Comparison of ENCODE assay signal across 15 cellular contexts in genomic region chr7:155229548-155230168, GRCh38.
DNase-seq lines count a peak whose midpoint lies in the region; ATAC-seq and TF ChIP-seq lines count a peak whose summit lies in the region.
"Had no signal": no experiment of that assay in that cellular context is flagged by ENCODE, and none has a peak within 500 bp of the region (broad histone marks: within the 10 kb centered on the region; RNA-seq: fewer than 3 reads in every experiment).

No MANE protein-coding gene starts in this region.

- H3K9ac ChIP-seq in HCT116 (ENCODE audit: low read length), result no peak overlapping the region
- no peak overlapping the region for H3K9ac ChIP-seq in fibroblast of lung (ENCODE audit: insufficient read depth, low read length)

- no peak for TF ChIP-seq CTCF in HCT116 (IDR thresholded peaks at IDR 0.05 in 2 of 3, conservative IDR thresholded peaks at IDR 0.05 in 1 of 3; ENCODE audit: borderline replicate concordance in 1 of 3, insufficient read depth in 1 of 3, low read depth in 2 of 3, low read length in 2 of 3)
- TF ChIP-seq CTCF in fibroblast of lung (conservative IDR thresholded peaks at IDR 0.05 in 1 of 2, IDR thresholded peaks at IDR 0.05 in 1 of 2; ENCODE audit: low read depth in 1 of 2, low read length in 2 of 2), result no peak
- TF ChIP-seq CTCF in sigmoid colon (IDR thresholded peaks at IDR 0.05), result no peak

- BruUV-seq in HCT116 (replicated peaks; lab: Mats Ljungman, UMichigan), result TSS peak; percentile 64

- H3K27ac ChIP-seq in HCT116 (ENCODE audit: low read depth, low read length) (no peak overlapping the region), SJCRH30 (peak overlapping the region; percentile 79), fibroblast of lung (ENCODE audit: insufficient read depth, low read length) (peak overlapping the region; percentile 67), sigmoid colon (no peak overlapping the region)
- H3K27ac ChIP-seq: prostate gland, thyroid gland had no signal

- intact Hi-C loops in HCT116 (cut with micrococcal nuclease), result loop anchor here (1.0 kb wide), 1 partner anchor 20 kb away; no protein-coding TSS in a partner anchor
- intact Hi-C loops in sigmoid colon (cut with DNase I), result no loop called here

- RAD21 ChIA-PET in HCT116 (lab: Charles Lee; ENCODE audit: low non-redundant PET in 1 of 2, low total read pairs in 2 of 2, uncharacterized antibody in 2 of 2, unreplicated experiment in 2 of 2), result no interaction called here

- no peaks in the 10 kb centered on the region for H3K27me3 ChIP-seq in HCT116 (ENCODE audit: insufficient read depth, low read length)
- no peaks in the 10 kb centered on the region for H3K27me3 ChIP-seq in SJCRH30
- no peaks in the 10 kb centered on the region for H3K27me3 ChIP-seq in fibroblast of lung (ENCODE audit: control insufficient read depth, insufficient read depth, low read length)
- H3K27me3 ChIP-seq in sigmoid colon, result no peaks in the 10 kb centered on the region
- H3K27me3 ChIP-seq: thyroid gland had no signal

- no peak overlapping the region for H2AFZ ChIP-seq in HCT116 (ENCODE audit: low read depth, low read length, poor library complexity, severe bottlenecking)
- H2AFZ ChIP-seq in fibroblast of lung (ENCODE audit: low read length), result no peak overlapping the region

- H3K36me3 ChIP-seq in HCT116 (ENCODE audit: control insufficient read depth in 1 of 2, insufficient read depth in 2 of 2, low read length in 2 of 2) (no peaks in the 10 kb centered on the region), SJCRH30 (no peaks in the 10 kb centered on the region), fibroblast of lung (ENCODE audit: control insufficient read depth, insufficient read depth, low read length) (no peaks in the 10 kb centered on the region), sigmoid colon (no peaks in the 10 kb centered on the region)
- H3K36me3 ChIP-seq: prostate gland, thyroid gland had no signal

- H3K9me2 ChIP-seq in HCT116 (ENCODE audit: insufficient read depth), result no peaks in the 10 kb centered on the region

- H3K4me3 ChIP-seq in HCT116 (replicated peaks in 1 of 2; ENCODE audit: low read depth in 1 of 2, low read length in 2 of 2), result 0 out of 4 replicates have a peak overlapping the region, but pooled peaks of 1 of the 2 experiments have one; percentile 18
- H3K4me3 ChIP-seq in SJCRH30, result peak overlapping the region; percentile 7; the same call in 1 of the 2 replicates
- H3K4me3 ChIP-seq in fibroblast of lung (replicated peaks in 1 of 4; ENCODE audit: control extremely low read depth in 1 of 4, insufficient read depth in 1 of 4, low read depth in 3 of 4, low read length in 4 of 4), result no peak overlapping the region
- no peak overlapping the region for H3K4me3 ChIP-seq in sigmoid colon
- H3K4me3 ChIP-seq: GM12878, prostate gland, thyroid gland had no signal

- no peak for TF ChIP-seq RAD21 in HCT116 (IDR thresholded peaks at IDR 0.05; ENCODE audit: low read depth)

- no peak for TF ChIP-seq EP300 in sigmoid colon (IDR thresholded peaks at IDR 0.05)

- TF ChIP-seq POLR2A in HCT116 (IDR thresholded peaks at IDR 0.05; ENCODE audit: borderline replicate concordance, extremely low read depth, insufficient read depth, insufficient read length) (no peak), sigmoid colon (IDR thresholded peaks at IDR 0.05) (no peak)

- DNase-seq in HCT116 (ENCODE audit: low read depth, low spot score) (no peak), SJCRH30 (no peak), fibroblast of lung (ENCODE audit: low read depth in 2 of 2) (peak in 1 of 2 donors; percentile 56), sigmoid colon (peak; percentile 37), T-helper 1 cell (no peak), SIG-M5 (lab: John Stamatoyannopoulos, UW) (no peak), C1 segment of cervical spinal cord (lab: John Stamatoyannopoulos, UW) (no peak)
- DNase-seq: activated CD8-positive, alpha-beta memory T cell treated with anti-CD3 and anti-CD28 coated beads, Interleukin-2, amount 50 U/mL, for 4 hours; activated naive CD4-positive, alpha-beta T cell treated with anti-CD3 and anti-CD28 coated beads for 36 hours; effector memory CD8-positive, alpha-beta T cell; thyroid gland had no signal

- WGBS in sigmoid colon, 2 donors, result 89 to 90% methylated on average over 14 of the region's 14 CpGs

- H3K4me1 ChIP-seq in HCT116 (ENCODE audit: control insufficient read depth in 1 of 2, insufficient read depth in 2 of 2, low read length in 2 of 2) (peaks cover 7 to 26% of the 10 kb centered on the region in 2 experiments; a peak in 3 of 4 replicates), SJCRH30 (peaks cover 33% of the 10 kb centered on the region), fibroblast of lung (ENCODE audit: control insufficient read depth, extremely low read depth, insufficient read depth, low read length) (peaks cover 8% of the 10 kb centered on the region), sigmoid colon (no peaks in the 10 kb centered on the region)

- ATAC-seq in HCT116 (no peak), HG02885 (IDR thresholded peaks at IDR 0.05; ENCODE audit: poor library complexity, unreplicated experiment) (no peak)
- ATAC-seq: activated CD4-positive, CD25-positive, alpha-beta regulatory T cell treated with anti-CD3 and anti-CD28 coated beads, Interleukin-2, amount 50 U/mL, for 24 hours; effector memory CD8-positive, alpha-beta T cell; GM12878 had no signal

- POLR2A ChIA-PET in HCT116 (lab: Charles Lee), result no interaction called here

- H4K20me1 ChIP-seq in HCT116 (ENCODE audit: insufficient read depth) (no peaks in the 10 kb centered on the region), fibroblast of lung (ENCODE audit: control insufficient read depth, extremely low read depth, insufficient read depth, low read length) (no peaks in the 10 kb centered on the region)

- H3K79me2 ChIP-seq in HCT116 (ENCODE audit: insufficient read depth, low read length) (no peaks in the 10 kb centered on the region), fibroblast of lung (ENCODE audit: control insufficient read depth, insufficient read depth, low read length) (no peaks in the 10 kb centered on the region)

- H3K9me3 ChIP-seq in HCT116 (ENCODE audit: control insufficient read depth in 1 of 2, insufficient read depth in 1 of 2, low read depth in 1 of 2, low read length in 2 of 2) (no peaks in the 10 kb centered on the region), SJCRH30 (replicated peaks) (no peaks in the 10 kb centered on the region), fibroblast of lung (ENCODE audit: control insufficient read depth, insufficient read depth, low read depth, low read length) (no peaks in the 10 kb centered on the region), sigmoid colon (no peaks in the 10 kb centered on the region)
- H3K9me3 ChIP-seq: prostate gland, thyroid gland had no signal

- CTCF ChIA-PET in HCT116 (lab: Charles Lee), result no interaction called here

- peak overlapping the region; percentile 63 for H3K4me2 ChIP-seq in HCT116 (ENCODE audit: low read length)
- H3K4me2 ChIP-seq in fibroblast of lung (ENCODE audit: extremely low read depth, insufficient read depth, low read length), result no peak overlapping the region

TF ChIP-seq in HCT116, 20 proteins besides CTCF, POLR2A, EP300 and RAD21:
- no peak for TF ChIP-seq TCF7L2 (IDR thresholded peaks at IDR 0.05; ENCODE audit: borderline replicate concordance, extremely low read depth, insufficient read depth, insufficient read length)

Comparison
In these comparisons a context has a peak if more than half of its experiments do, and no peak if none do; other contexts are left out.
1. H3K27ac ChIP-seq: peak in SJCRH30 (single experiment) and fibroblast of lung (single experiment); none in HCT116 (single experiment) and sigmoid colon (0 of 4).